Comparison of ENCODE assay signal across 1 cellular context in the genomic region with DNA sequence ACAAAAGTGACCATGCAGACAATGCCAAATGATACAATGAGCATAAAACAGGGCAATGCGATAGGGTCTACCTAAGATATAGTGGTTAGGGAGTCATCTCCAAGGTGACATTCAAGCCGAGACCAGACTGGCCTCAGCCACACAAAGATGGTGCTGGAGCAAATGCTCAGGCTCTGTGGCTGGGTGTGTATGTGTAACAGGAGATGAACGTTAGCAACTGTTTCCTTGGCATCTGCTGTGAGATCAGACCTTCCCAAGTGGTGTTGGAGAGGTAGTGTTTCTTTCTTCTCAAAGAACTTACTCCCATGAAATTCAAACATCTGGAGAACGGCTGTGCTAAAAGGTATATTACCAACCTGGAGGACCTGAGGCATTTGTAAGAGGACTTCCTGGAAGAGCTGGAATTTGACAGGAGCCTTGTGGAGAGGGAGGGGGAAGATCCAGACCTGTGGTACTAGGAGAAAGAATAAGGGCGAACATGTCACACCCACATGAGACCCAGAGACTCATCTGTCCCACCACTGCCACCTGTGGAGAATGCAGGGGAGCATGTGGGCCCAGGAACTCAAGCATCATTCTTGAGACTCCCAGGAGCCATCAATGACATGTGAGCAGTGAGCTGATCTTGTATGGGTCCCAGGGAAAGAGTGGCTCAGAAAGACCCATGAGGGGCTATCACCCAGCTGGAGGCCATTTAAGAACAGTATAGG.
TF ChIP-seq lines count a peak whose summit lies in the region.

No MANE protein-coding gene starts in this region.

TF ChIP-seq in K562, 482 proteins besides CTCF, POLR2A, EP300 and RAD21:
- TF ChIP-seq MCM5 (IDR thresholded peaks at IDR 0.05; ENCODE audit: low read depth) (no peak), HOXB6 (CRISPR knock-in tag; IDR thresholded peaks at IDR 0.05; ENCODE audit: borderline replicate concordance) (no peak), IFI16 (CRISPR knock-in tag; IDR thresholded peaks at IDR 0.05) (no peak), PCBP2 (IDR thresholded peaks at IDR 0.05; ENCODE audit: low read depth, low read length, poor library complexity, severe bottlenecking) (no peak), BCOR (IDR thresholded peaks at IDR 0.05) (no peak), CHCHD3 (CRISPR knock-in tag; IDR thresholded peaks at IDR 0.05) (no peak), NRF1 (conservative IDR thresholded peaks at IDR 0.05 in 1 of 2, IDR thresholded peaks at IDR 0.05 in 1 of 2) (no peak), ZNF146 (CRISPR knock-in tag; IDR thresholded peaks at IDR 0.05; ENCODE audit: unreplicated experiment) (no peak), STAT5A (IDR thresholded peaks at IDR 0.05; ENCODE audit: borderline replicate concordance, low read length) (no peak), ZNF347 (CRISPR knock-in tag; IDR thresholded peaks at IDR 0.05; ENCODE audit: low read depth) (no peak), TBL1XR1 (IDR thresholded peaks at IDR 0.05; ENCODE audit: low read length in 2 of 2) (no peak), ZNF695 (CRISPR knock-in tag; IDR thresholded peaks at IDR 0.05) (no peak), PCBP1 (IDR thresholded peaks at IDR 0.05; ENCODE audit: low read depth, low read length, poor library complexity, severe bottlenecking) (no peak), C11orf30 (IDR thresholded peaks at IDR 0.05; ENCODE audit: low read depth) (no peak), NFXL1 (CRISPR knock-in tag; IDR thresholded peaks at IDR 0.05) (no peak), ZNF184 (CRISPR knock-in tag; IDR thresholded peaks at IDR 0.05) (no peak)
- TF ChIP-seq, protein P1, sequence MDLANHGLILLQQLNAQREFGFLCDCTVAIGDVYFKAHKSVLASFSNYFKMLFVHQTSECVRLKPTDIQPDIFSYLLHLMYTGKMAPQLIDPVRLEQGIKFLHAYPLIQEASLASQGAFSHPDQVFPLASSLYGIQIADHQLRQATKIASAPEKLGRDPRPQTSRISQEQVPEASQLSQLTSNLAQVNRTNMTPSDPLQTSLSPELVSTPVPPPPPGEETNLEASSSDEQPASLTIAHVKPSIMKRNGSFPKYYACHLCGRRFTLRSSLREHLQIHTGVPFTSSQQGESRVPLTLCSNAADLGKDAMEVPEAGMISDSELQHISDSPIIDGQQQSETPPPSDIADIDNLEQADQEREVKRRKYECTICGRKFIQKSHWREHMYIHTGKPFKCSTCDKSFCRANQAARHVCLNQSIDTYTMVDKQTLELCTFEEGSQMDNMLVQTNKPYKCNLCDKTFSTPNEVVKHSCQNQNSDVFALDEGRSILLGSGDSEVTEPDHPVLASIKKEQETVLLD (IDR thresholded peaks at IDR 0.05) = no peak
- TF ChIP-seq, protein P2, sequence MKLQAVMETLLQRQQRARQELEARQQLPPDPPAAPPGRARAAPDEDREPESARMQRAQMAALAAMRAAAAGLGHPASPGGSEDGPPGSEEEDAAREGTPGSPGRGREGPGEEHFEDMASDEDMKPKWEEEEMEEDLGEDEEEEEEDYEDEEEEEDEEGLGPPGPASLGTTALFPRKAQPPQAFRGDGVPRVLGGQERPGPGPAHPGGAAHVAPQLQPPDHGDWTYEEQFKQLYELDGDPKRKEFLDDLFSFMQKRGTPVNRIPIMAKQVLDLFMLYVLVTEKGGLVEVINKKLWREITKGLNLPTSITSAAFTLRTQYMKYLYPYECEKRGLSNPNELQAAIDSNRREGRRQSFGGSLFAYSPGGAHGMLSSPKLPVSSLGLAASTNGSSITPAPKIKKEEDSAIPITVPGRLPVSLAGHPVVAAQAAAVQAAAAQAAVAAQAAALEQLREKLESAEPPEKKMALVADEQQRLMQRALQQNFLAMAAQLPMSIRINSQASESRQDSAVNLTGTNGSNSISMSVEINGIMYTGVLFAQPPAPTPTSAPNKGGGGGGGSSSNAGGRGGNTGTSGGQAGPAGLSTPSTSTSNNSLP (IDR thresholded peaks at IDR 0.05; ENCODE audit: borderline replicate concordance, low read depth, low read length) = no peak
- TF ChIP-seq, protein P3, sequence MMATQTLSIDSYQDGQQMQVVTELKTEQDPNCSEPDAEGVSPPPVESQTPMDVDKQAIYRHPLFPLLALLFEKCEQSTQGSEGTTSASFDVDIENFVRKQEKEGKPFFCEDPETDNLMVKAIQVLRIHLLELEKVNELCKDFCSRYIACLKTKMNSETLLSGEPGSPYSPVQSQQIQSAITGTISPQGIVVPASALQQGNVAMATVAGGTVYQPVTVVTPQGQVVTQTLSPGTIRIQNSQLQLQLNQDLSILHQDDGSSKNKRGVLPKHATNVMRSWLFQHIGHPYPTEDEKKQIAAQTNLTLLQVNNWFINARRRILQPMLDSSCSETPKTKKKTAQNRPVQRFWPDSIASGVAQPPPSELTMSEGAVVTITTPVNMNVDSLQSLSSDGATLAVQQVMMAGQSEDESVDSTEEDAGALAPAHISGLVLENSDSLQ (IDR thresholded peaks at IDR 0.05) = no peak
